ENCODE assay signal across 23 cellular contexts in genomic region chr15:74587924-74588323, GRCh38. TPM values are rescaled to one million over a fixed set of nuclear protein-coding genes. Genes with fewer than 3 reads are reported as not detected.
DNase-seq lines count a peak whose midpoint lies in the region; ATAC-seq and TF ChIP-seq lines count a peak whose summit lies in the region.
"Had no signal": no experiment of that assay in that cellular context is flagged by ENCODE, and none has a peak within 500 bp of the region (broad histone marks: within the 10 kb centered on the region; RNA-seq: fewer than 3 reads in every experiment).

No MANE protein-coding gene starts in this region.

- H3K27ac ChIP-seq in GM23248, result peak overlapping the region; percentile 66
- peak overlapping the region; percentile 87 for H3K27ac ChIP-seq in RWPE1
- peak overlapping the region; percentile 78 for H3K27ac ChIP-seq in smooth muscle cell (ENCODE audit: low read depth)
- H3K27ac ChIP-seq: SJCRH30, vagina had no signal

- peaks cover 53% of the 10 kb centered on the region for H3K4me1 Mint-ChIP-seq in glutamatergic neuron (ENCODE audit: low read depth, unreplicated experiment)
- H3K4me1 Mint-ChIP-seq in activated T-helper 1 cell treated with anti-CD3 and anti-CD28 coated beads, Interleukin-12 subunit alpha, Interleukin-12 subunit beta, Interleukin-2, Interleukin-4 antibody, amounts not matched to agents 30 ng/mL and 10 ng/mL and 1 ng/mL, durations not matched to agents 14 hours and 24 hours and 36 hours (ENCODE audit: low read depth), result peaks cover 11% of the 10 kb centered on the region
- H3K4me1 Mint-ChIP-seq: activated naive CD8-positive, alpha-beta T cell treated with anti-CD3 and anti-CD28 coated beads, Interleukin-2, amount 50 U/mL, for 24 hours had no signal

- no peak overlapping the region for H3K4me3 ChIP-seq in GM23248
- H3K4me3 ChIP-seq in smooth muscle cell, result no peak overlapping the region
- H3K4me3 ChIP-seq: SJCRH30, vagina had no signal

- H3K4me3 Mint-ChIP-seq in glutamatergic neuron (ENCODE audit: unreplicated experiment), result peak overlapping the region; percentile 64
- no peak overlapping the region for H3K4me3 Mint-ChIP-seq in activated T-helper 1 cell treated with anti-CD3 and anti-CD28 coated beads, Interleukin-12 subunit alpha, Interleukin-12 subunit beta, Interleukin-2, Interleukin-4 antibody, amounts not matched to agents 30 ng/mL and 10 ng/mL and 1 ng/mL, durations not matched to agents 14 hours and 24 hours and 36 hours
- H3K4me3 Mint-ChIP-seq: activated CD4-positive, alpha-beta T cell treated with anti-CD3 and anti-CD28 coated beads, Interleukin-2, amount 10 ng/mL, durations not matched to agents 24 days and 14 days; activated naive CD8-positive, alpha-beta T cell treated with anti-CD3 and anti-CD28 coated beads, Interleukin-2, amount 50 U/mL, for 24 hours; activated T-cell treated with anti-CD3 and anti-CD28 coated beads, Interleukin-2, amount 50 U/mL, for 4 hours; dendritic cell treated with granulocyte-macrophage colony-stimulating factor and Interleukin-4, amounts not matched to agents 40 ng/mL and 50 ng/mL, for 4 days; stimulated activated naive CD8-positive, alpha-beta T cell treated with anti-CD3 and anti-CD28 coated beads, Interleukin-15, amount 100 ng/mL, for 72 hours had no signal

- in situ Hi-C loops in GM23248 (cut with MboI), result no loop called here

- H3K4me1 ChIP-seq in GM23248 (ENCODE audit: insufficient read depth), result peaks cover 13% of the 10 kb centered on the region
- H3K4me1 ChIP-seq in smooth muscle cell (ENCODE audit: low read depth), result peaks cover 31% of the 10 kb centered on the region
- H3K4me1 ChIP-seq: vagina had no signal

- no peaks in the 10 kb centered on the region for H3K9me2 ChIP-seq in GM23248 (ENCODE audit: insufficient read depth)

- no peaks in the 10 kb centered on the region for H4K20me1 ChIP-seq in GM23248 (ENCODE audit: insufficient read depth)
- no peaks in the 10 kb centered on the region for H4K20me1 ChIP-seq in smooth muscle cell (ENCODE audit: low read depth)

- H3K79me2 ChIP-seq in GM23248 (ENCODE audit: insufficient read depth) (no peaks in the 10 kb centered on the region), smooth muscle cell (ENCODE audit: low read depth) (no peaks in the 10 kb centered on the region)

- intact Hi-C loops in activated T-helper 1 cell treated with anti-CD3 and anti-CD28 coated beads, Interleukin-12 subunit alpha, Interleukin-12 subunit beta, Interleukin-2, Interleukin-4 antibody, amounts not matched to agents 30 ng/mL and 10 ng/mL and 1 ng/mL, durations not matched to agents 14 hours and 24 hours and 36 hours (cut with micrococcal nuclease), result no loop called here

- no peak overlapping the region for H2AFZ ChIP-seq in GM23248
- H2AFZ ChIP-seq in smooth muscle cell (ENCODE audit: low read depth), result no peak overlapping the region

- no peaks in the 10 kb centered on the region for H3K36me3 ChIP-seq in GM23248 (ENCODE audit: low read depth)
- no peaks in the 10 kb centered on the region for H3K36me3 ChIP-seq in smooth muscle cell (ENCODE audit: low read depth)

- TF ChIP-seq CTCF in RWPE1 (conservative IDR thresholded peaks at IDR 0.05; ENCODE audit: low read depth) (no peak), glutamatergic neuron (IDR thresholded peaks at IDR 0.05; ENCODE audit: partially characterized antibody, unreplicated experiment) (no peak), smooth muscle cell (IDR thresholded peaks at IDR 0.05; ENCODE audit: borderline replicate concordance, insufficient read depth, poor library complexity, severe bottlenecking) (no peak)

- H3K9ac ChIP-seq in GM23248 (no peak overlapping the region), smooth muscle cell (ENCODE audit: low read depth) (no peak overlapping the region)

- H3K4me2 ChIP-seq in GM23248 (ENCODE audit: unreplicated experiment), result no peak overlapping the region
- H3K4me2 ChIP-seq in smooth muscle cell, result peak overlapping the region; percentile 81

- CTCF ChIA-PET in RWPE1 (lab: Yijun Ruan, JAX), result interaction anchor here (1.0 kb wide), 1 partner anchor 33 kb away, joined by 5 read pairs; no protein-coding TSS in a partner anchor

- H3K27me3 ChIP-seq in GM23248 (replicated peaks; ENCODE audit: insufficient read depth) (no peaks in the 10 kb centered on the region), smooth muscle cell (ENCODE audit: low read depth) (no peaks in the 10 kb centered on the region)
- H3K27me3 ChIP-seq: SJCRH30, vagina had no signal

- peaks cover 7% of the 10 kb centered on the region for H3K27me3 Mint-ChIP-seq in glutamatergic neuron (ENCODE audit: unreplicated experiment)
- H3K27me3 Mint-ChIP-seq in activated T-helper 1 cell treated with anti-CD3 and anti-CD28 coated beads, Interleukin-12 subunit alpha, Interleukin-12 subunit beta, Interleukin-2, Interleukin-4 antibody, amounts not matched to agents 30 ng/mL and 10 ng/mL and 1 ng/mL, durations not matched to agents 14 hours and 24 hours and 36 hours (ENCODE audit: insufficient read depth), result no peaks in the 10 kb centered on the region
- H3K27me3 Mint-ChIP-seq: activated CD4-positive, alpha-beta T cell treated with anti-CD3 and anti-CD28 coated beads, Interleukin-2, amount 10 ng/mL, durations not matched to agents 24 days and 14 days; activated naive CD8-positive, alpha-beta T cell treated with anti-CD3 and anti-CD28 coated beads, Interleukin-2, amount 50 U/mL, for 24 hours; stimulated activated naive CD8-positive, alpha-beta T cell treated with anti-CD3 and anti-CD28 coated beads, Interleukin-15, amount 100 ng/mL, for 72 hours had no signal

- WGBS in GM23248 (ENCODE audit: low coverage in 1 of 2, low lambda C conversion rate in 2 of 2, missing lambda C conversion rate in 2 of 2), 2 experiments, result 90 to 92% methylated on average over 3 of the region's 3 CpGs
- WGBS in smooth muscle cell (ENCODE audit: low lambda C conversion rate), result 89% methylated on average over 3 of the region's 3 CpGs

- H3K9me3 ChIP-seq in GM23248 (ENCODE audit: low read depth) (no peaks in the 10 kb centered on the region), smooth muscle cell (replicated peaks; ENCODE audit: low read depth) (no peaks in the 10 kb centered on the region)
- H3K9me3 ChIP-seq: SJCRH30, thoracic aorta, vagina had no signal

- peaks cover 7% of the 10 kb centered on the region for H3K9me3 Mint-ChIP-seq in glutamatergic neuron (ENCODE audit: unreplicated experiment)
- no peaks in the 10 kb centered on the region for H3K9me3 Mint-ChIP-seq in activated T-helper 1 cell treated with anti-CD3 and anti-CD28 coated beads, Interleukin-12 subunit alpha, Interleukin-12 subunit beta, Interleukin-2, Interleukin-4 antibody, amounts not matched to agents 30 ng/mL and 10 ng/mL and 1 ng/mL, durations not matched to agents 14 hours and 24 hours and 36 hours
- H3K9me3 Mint-ChIP-seq: activated CD4-positive, alpha-beta T cell treated with anti-CD3 and anti-CD28 coated beads, Interleukin-2, amount 10 ng/mL, durations not matched to agents 24 days and 14 days; activated naive CD8-positive, alpha-beta T cell treated with anti-CD3 and anti-CD28 coated beads, Interleukin-2, amount 50 U/mL, for 24 hours; activated T-cell treated with anti-CD3 and anti-CD28 coated beads, Interleukin-2, amount 50 U/mL, for 4 hours; dendritic cell treated with granulocyte-macrophage colony-stimulating factor and Interleukin-4, amounts not matched to agents 40 ng/mL and 50 ng/mL, for 4 days; stimulated activated naive CD8-positive, alpha-beta T cell treated with anti-CD3 and anti-CD28 coated beads, Interleukin-15, amount 100 ng/mL, for 72 hours had no signal

- H3F3A ChIP-seq in GM23248 (ENCODE audit: insufficient read depth) (peaks cover 9% of the 10 kb centered on the region; the same call in 1 of the 2 replicates), smooth muscle cell (ENCODE audit: low read depth) (no peaks in the 10 kb centered on the region)

- ATAC-seq in GM18517 (IDR thresholded peaks at IDR 0.05; ENCODE audit: unreplicated experiment) (no peak), HG03571 (IDR thresholded peaks at IDR 0.05; ENCODE audit: unreplicated experiment) (no peak)
- ATAC-seq: activated naive CD8-positive, alpha-beta T cell treated with anti-CD3 and anti-CD28 coated beads, Interleukin-2, amount 50 U/mL, for 24 hours; activated T-cell treated with anti-CD3 and anti-CD28 coated beads, Interleukin-2, amount 50 U/mL, for 4 hours; stimulated activated naive CD8-positive, alpha-beta T cell treated with anti-CD3 and anti-CD28 coated beads, Interleukin-15, amount 100 ng/mL, for 72 hours had no signal

- POLR2A ChIA-PET in RWPE1 (lab: Yijun Ruan, JAX; ENCODE audit: low non-redundant PET), result interaction anchor here (0.5 to 1.7 kb wide), 4 partner anchors 10 to 858 kb away, joined by 4 to 21 read pairs (median 5); no protein-coding TSS in a partner anchor

- H3K27ac Mint-ChIP-seq in glutamatergic neuron (ENCODE audit: unreplicated experiment), result no peak overlapping the region
- no peak overlapping the region for H3K27ac Mint-ChIP-seq in activated T-helper 1 cell treated with anti-CD3 and anti-CD28 coated beads, Interleukin-12 subunit alpha, Interleukin-12 subunit beta, Interleukin-2, Interleukin-4 antibody, amounts not matched to agents 30 ng/mL and 10 ng/mL and 1 ng/mL, durations not matched to agents 14 hours and 24 hours and 36 hours
- H3K27ac Mint-ChIP-seq: activated CD4-positive, alpha-beta T cell treated with anti-CD3 and anti-CD28 coated beads, Interleukin-2, amount 10 ng/mL, durations not matched to agents 24 days and 14 days; activated naive CD8-positive, alpha-beta T cell treated with anti-CD3 and anti-CD28 coated beads, Interleukin-2, amount 50 U/mL, for 24 hours; dendritic cell treated with granulocyte-macrophage colony-stimulating factor and Interleukin-4, amounts not matched to agents 40 ng/mL and 50 ng/mL, for 4 days had no signal

- DNase-seq in GM23248, result peak; percentile 10
- no peak for DNase-seq in RWPE1 (ENCODE audit: low spot score)
- DNase-seq in glutamatergic neuron, result no peak
- no peak for DNase-seq in smooth muscle cell (lab: John Stamatoyannopoulos, UW; ENCODE audit: unreplicated experiment)
- DNase-seq in activated T-helper 1 cell treated with anti-CD3 and anti-CD28 coated beads, Interleukin-12 subunit alpha, Interleukin-12 subunit beta, Interleukin-2, Interleukin-4 antibody, amounts not matched to agents 30 ng/mL and 10 ng/mL and 1 ng/mL, durations not matched to agents 14 hours and 24 hours and 36 hours (ENCODE audit: low spot score), result no peak
- DNase-seq: activated CD4-positive, alpha-beta T cell treated with anti-CD3 and anti-CD28 coated beads, Interleukin-2, amount 10 ng/mL, durations not matched to agents 24 days and 14 days; activated naive CD8-positive, alpha-beta T cell treated with anti-CD3 and anti-CD28 coated beads, Interleukin-2, amount 50 U/mL, for 24 hours; activated T-cell treated with anti-CD3 and anti-CD28 coated beads, Interleukin-2, amount 50 U/mL, for 4 hours; COR-L47; DMS53; foreskin melanocyte; GDM1; NCI-H1092 treated with DMSO at 0.1 percent for 48 hours; NCI-H1694 treated with DMSO at 0.1 percent for 48 hours; NCI-H446 treated with DMSO at 0.1 percent for 48 hours; SJCRH30; stimulated activated CD4-positive, alpha-beta T cell treated with anti-CD3 and anti-CD28 coated beads, Interleukin-2, amount 100 ng/mL, for 24 hours; stimulated activated naive CD8-positive, alpha-beta T cell treated with anti-CD3 and anti-CD28 coated beads, Interleukin-15, amount 100 ng/mL, for 72 hours had no signal

- peaks cover 10% of the 10 kb centered on the region for H3K36me3 Mint-ChIP-seq in glutamatergic neuron (ENCODE audit: unreplicated experiment)
- peaks cover 39% of the 10 kb centered on the region for H3K36me3 Mint-ChIP-seq in activated T-helper 1 cell treated with anti-CD3 and anti-CD28 coated beads, Interleukin-12 subunit alpha, Interleukin-12 subunit beta, Interleukin-2, Interleukin-4 antibody, amounts not matched to agents 30 ng/mL and 10 ng/mL and 1 ng/mL, durations not matched to agents 14 hours and 24 hours and 36 hours (ENCODE audit: low read depth)

RNA-seq across cellular contexts. Expression of gene CLK3, which starts 27.7 kb away (rescaled TPM):
- 67.2 and 67.9 TPM in 2 replicates for total RNA-seq in GM23248 (2014; rRNA removed; shearing (Covaris generic))
- polyA plus RNA-seq in GM23248 (2016; fragmentation: Nextera tagmentation; extraction: Ambion mirVana) (40.4 and 41.9 TPM in 2 replicates), smooth muscle cell (68.8 and 72.6 TPM in 2 replicates)
- total RNA-seq in glutamatergic neuron (ENCODE audit: unreplicated experiment) (99.7 TPM), smooth muscle cell (92.4 and 105 TPM in 2 replicates)
- 103 and 107 TPM in 2 replicates for total RNA-seq in activated T-helper 1 cell treated with anti-CD3 and anti-CD28 coated beads, Interleukin-12 subunit alpha, Interleukin-12 subunit beta, Interleukin-2, Interleukin-4 antibody, amounts not matched to agents 30 ng/mL and 10 ng/mL and 1 ng/mL, durations not matched to agents 14 hours and 24 hours and 36 hours

RNA-seq across cellular contexts. Expression of gene ARID3B, which starts 46.9 kb away (rescaled TPM):
- 2.3 and 4.9 TPM in 2 replicates for total RNA-seq in GM23248 (2014; rRNA removed; shearing (Covaris generic))
- polyA plus RNA-seq in GM23248 (2016; fragmentation: Nextera tagmentation; extraction: Ambion mirVana) (2.1 and 2.4 TPM in 2 replicates), smooth muscle cell (7.7 and 17.9 TPM in 2 replicates)
- total RNA-seq in glutamatergic neuron (ENCODE audit: unreplicated experiment) (154 TPM), smooth muscle cell (7.2 and 7.3 TPM in 2 replicates)
- total RNA-seq in activated T-helper 1 cell treated with anti-CD3 and anti-CD28 coated beads, Interleukin-12 subunit alpha, Interleukin-12 subunit beta, Interleukin-2, Interleukin-4 antibody, amounts not matched to agents 30 ng/mL and 10 ng/mL and 1 ng/mL, durations not matched to agents 14 hours and 24 hours and 36 hours, result 48.8 and 53.6 TPM in 2 replicates
